In genomic region chr4:7356667-7357295, GRCh38 we compare ENCODE assay signal across 25 cellular contexts.
DNase-seq lines count a peak whose midpoint lies in the region; ATAC-seq and TF ChIP-seq lines count a peak whose summit lies in the region.
"Had no signal": no experiment of that assay in that cellular context is flagged by ENCODE, and none has a peak within 500 bp of the region (broad histone marks: within the 10 kb centered on the region; RNA-seq: fewer than 3 reads in every experiment).

No MANE protein-coding gene starts in this region.

- H2BK120ac ChIP-seq in neuronal stem cell (ENCODE audit: low read depth, low read length): no peak overlapping the region

- H3K4me3 ChIP-seq in neuronal stem cell (ENCODE audit: low read length in 2 of 2): no peak overlapping the region
- H3K4me3 ChIP-seq in upper lobe of right lung: no peak overlapping the region
- no peak overlapping the region for H3K4me3 ChIP-seq in OCI-LY7 (ENCODE audit: low read depth, low read length, poor library complexity, severe bottlenecking)
- H3K4me3 ChIP-seq: HAP-1, Peyer's patch, SK-N-MC had no signal

- no peak for TF ChIP-seq CTCF in glutamatergic neuron (IDR thresholded peaks at IDR 0.05; ENCODE audit: partially characterized antibody, unreplicated experiment)
- no peak for TF ChIP-seq CTCF in upper lobe of right lung (IDR thresholded peaks at IDR 0.05)
- TF ChIP-seq CTCF in OCI-LY7 (conservative IDR thresholded peaks at IDR 0.05; ENCODE audit: low read length): no peak

- no CpG with 5 or more reads among the region's 12 CpGs for WGBS in neuronal stem cell (ENCODE audit: extremely low coverage in 2 of 2, insufficient read length in 2 of 2, insufficient replicate concordance in 1 of 2), 2 donors

- H3K27me3 ChIP-seq in neuronal stem cell (ENCODE audit: control insufficient read depth in 3 of 3, insufficient read depth in 3 of 3, low read depth in 1 of 3, low read length in 3 of 3): peaks cover 0 to 3% (median 0%) of the 10 kb centered on the region in 3 experiments
- H3K27me3 ChIP-seq in upper lobe of right lung: no peaks in the 10 kb centered on the region
- H3K27me3 ChIP-seq: Peyer's patch had no signal

- H3K27me3 Mint-ChIP-seq in stimulated activated naive CD8-positive, alpha-beta T cell treated with anti-CD3 and anti-CD28 coated beads, Interleukin-15, amount 100 ng/mL, for 72 hours: peaks cover 15% of the 10 kb centered on the region
- H3K27me3 Mint-ChIP-seq in glutamatergic neuron (ENCODE audit: unreplicated experiment) (peaks cover 3% of the 10 kb centered on the region), immature natural killer cell (ENCODE audit: low read depth in 3 of 3) (peaks cover 0 to 5% (median 2%) of the 10 kb centered on the region in 3 donors)

- no peak overlapping the region for H3K14ac ChIP-seq in neuronal stem cell (ENCODE audit: low read length)

- H2AK5ac ChIP-seq in neuronal stem cell (ENCODE audit: low read depth, low read length): peak overlapping the region; percentile 49

- no peak overlapping the region for H3K23ac ChIP-seq in neuronal stem cell (ENCODE audit: low read depth, low read length, poor library complexity)

- peak overlapping the region in 1 of 2 donors; percentile 19 for H3K27ac Mint-ChIP-seq in stimulated activated naive CD8-positive, alpha-beta T cell treated with anti-CD3 and anti-CD28 coated beads, Interleukin-15, amount 100 ng/mL, for 72 hours
- no peak overlapping the region for H3K27ac Mint-ChIP-seq in glutamatergic neuron (ENCODE audit: unreplicated experiment)
- H3K27ac Mint-ChIP-seq in immature natural killer cell: no peak overlapping the region
- H3K27ac Mint-ChIP-seq: CD4-positive, alpha-beta T cell; HFFc6 had no signal

- no peaks in the 10 kb centered on the region for H3K79me2 ChIP-seq in OCI-LY7 (ENCODE audit: insufficient read depth, low read depth, low read length)

- H2BK5ac ChIP-seq in neuronal stem cell (ENCODE audit: low read length): no peak overlapping the region

- no peaks in the 10 kb centered on the region for H4K20me1 ChIP-seq in OCI-LY7 (ENCODE audit: insufficient read depth, low read length)

- no peak overlapping the region for H3K27ac ChIP-seq in neuronal stem cell (replicated peaks; ENCODE audit: low read length)
- H3K27ac ChIP-seq in upper lobe of right lung: no peak overlapping the region
- no peak overlapping the region for H3K27ac ChIP-seq in OCI-LY7 (ENCODE audit: low read depth, low read length, poor library complexity, severe bottlenecking)
- H3K27ac ChIP-seq: Peyer's patch, SK-N-MC had no signal

- H3K9me3 ChIP-seq in neuronal stem cell (replicated peaks in 1 of 2; ENCODE audit: control insufficient read depth in 2 of 2, insufficient read depth in 1 of 2, low read depth in 1 of 2, low read length in 2 of 2) (no peaks in the 10 kb centered on the region), upper lobe of right lung (no peaks in the 10 kb centered on the region), OCI-LY7 (ENCODE audit: low read length) (no peaks in the 10 kb centered on the region)
- H3K9me3 ChIP-seq: HAP-1, Peyer's patch had no signal

- POLR2A ChIA-PET in OCI-LY7 (lab: Charles Lee): interaction anchor here (0.6 kb wide), 1 partner anchor 458 kb away, joined by 4 read pairs; no protein-coding TSS in a partner anchor

- H4K91ac ChIP-seq in neuronal stem cell (ENCODE audit: low read depth, low read length, poor library complexity): no peak overlapping the region

- BruUV-seq in OCI-LY7 (replicated peaks; lab: Mats Ljungman, UMichigan): no TSS peak

- H2AFZ ChIP-seq in neuronal stem cell (ENCODE audit: low read length): no peak overlapping the region
- no peak overlapping the region for H2AFZ ChIP-seq in OCI-LY7 (ENCODE audit: low read length)

- no peak for DNase-seq in stimulated activated naive CD8-positive, alpha-beta T cell treated with anti-CD3 and anti-CD28 coated beads, Interleukin-15, Interleukin-2, amounts not matched to agents 100 U/mL and 50 U/mL, for 24 hours
- no peak for DNase-seq in stimulated activated naive CD8-positive, alpha-beta T cell treated with anti-CD3 and anti-CD28 coated beads, Interleukin-15, amount 100 ng/mL, for 72 hours
- DNase-seq in glutamatergic neuron: no peak
- DNase-seq in neuronal stem cell (ENCODE audit: low spot score): no peak
- peak; percentile 54 for DNase-seq in upper lobe of right lung
- no peak for DNase-seq in OCI-LY7 (ENCODE audit: low spot score)
- DNase-seq in immature natural killer cell: no peak
- no peak for DNase-seq in OCI-M2 (lab: John Stamatoyannopoulos, UW; ENCODE audit: unreplicated experiment)
- DNase-seq: 8988T; ACHN; CD4-positive, alpha-beta T cell; COR-L47; DMS53; GOT3; HFFc6; IMR-90; KG1; MM.1S; NCI-H2029 treated with DMSO at 0.1 percent for 48 hours; NCI-H446 treated with DMSO at 0.1 percent for 48 hours; NCI-H526 treated with DMSO at 0.1 percent for 48 hours; Peyer's patch; SIG-M5 had no signal

- peak overlapping the region; percentile 34 for H3K18ac ChIP-seq in neuronal stem cell (ENCODE audit: low read length)

- peak overlapping the region; percentile 70 for H2BK15ac ChIP-seq in neuronal stem cell (ENCODE audit: low read length)

- intact Hi-C loops in upper lobe of right lung (cut with DNase I) (no loop called here), OCI-LY7 (cut with micrococcal nuclease; ENCODE audit: unreplicated experiment) (no loop called here)

- H3K4me2 ChIP-seq in neuronal stem cell (ENCODE audit: insufficient read depth, low read length, poor library complexity, severe bottlenecking) (no peak overlapping the region), OCI-LY7 (ENCODE audit: low read length) (no peak overlapping the region)

- H3K9me3 Mint-ChIP-seq in stimulated activated naive CD8-positive, alpha-beta T cell treated with anti-CD3 and anti-CD28 coated beads, Interleukin-15, amount 100 ng/mL, for 72 hours: no peaks in the 10 kb centered on the region
- H3K9me3 Mint-ChIP-seq in glutamatergic neuron (ENCODE audit: unreplicated experiment) (no peaks in the 10 kb centered on the region), immature natural killer cell (no peaks in the 10 kb centered on the region)
- H3K9me3 Mint-ChIP-seq: CD4-positive, alpha-beta T cell; HFFc6 had no signal

- no peaks in the 10 kb centered on the region for H3K36me3 Mint-ChIP-seq in glutamatergic neuron (ENCODE audit: unreplicated experiment)
- H3K36me3 Mint-ChIP-seq in immature natural killer cell: no peaks in the 10 kb centered on the region

- CTCF ChIA-PET in OCI-LY7 (lab: Charles Lee; ENCODE audit: unreplicated experiment): no interaction called here

- H3K4ac ChIP-seq in neuronal stem cell (ENCODE audit: low read length): no peak overlapping the region

- H3K9ac ChIP-seq in neuronal stem cell (ENCODE audit: low read depth, low read length, poor library complexity): no peak overlapping the region

- H3K4me1 Mint-ChIP-seq in stimulated activated naive CD8-positive, alpha-beta T cell treated with anti-CD3 and anti-CD28 coated beads, Interleukin-15, amount 100 ng/mL, for 72 hours: no peaks in the 10 kb centered on the region
- H3K4me1 Mint-ChIP-seq in glutamatergic neuron (ENCODE audit: low read depth, unreplicated experiment) (peaks cover 28% of the 10 kb centered on the region), immature natural killer cell (no peaks in the 10 kb centered on the region)

- peak; percentile 33 for ATAC-seq in stimulated activated naive CD8-positive, alpha-beta T cell treated with anti-CD3 and anti-CD28 coated beads, Interleukin-15, Interleukin-2, amounts not matched to agents 100 U/mL and 50 U/mL, for 24 hours
- ATAC-seq in stimulated activated naive CD8-positive, alpha-beta T cell treated with anti-CD3 and anti-CD28 coated beads, Interleukin-15, amount 100 ng/mL, for 72 hours: no peak
- no peak for ATAC-seq in upper lobe of right lung

- H3K79me1 ChIP-seq in neuronal stem cell (ENCODE audit: low read depth, low read length): no peaks in the 10 kb centered on the region

- peaks cover 0 to 15% of the 10 kb centered on the region in 2 donors for H3K4me1 ChIP-seq in neuronal stem cell (ENCODE audit: control insufficient read depth in 2 of 2, insufficient read depth in 1 of 2, low read depth in 1 of 2, low read length in 2 of 2)
- H3K4me1 ChIP-seq in upper lobe of right lung: peaks cover 3% of the 10 kb centered on the region
- H3K4me1 ChIP-seq in OCI-LY7 (ENCODE audit: insufficient read depth, low read length, poor library complexity, severe bottlenecking): no peaks in the 10 kb centered on the region
- H3K4me1 ChIP-seq: HAP-1, Peyer's patch had no signal

- no peaks in the 10 kb centered on the region for H3K9me2 ChIP-seq in OCI-LY7 (ENCODE audit: insufficient read depth, low read length)

- no peak overlapping the region for H4K8ac ChIP-seq in neuronal stem cell (ENCODE audit: low read depth, low read length)

- no peak overlapping the region for H3K4me3 Mint-ChIP-seq in stimulated activated naive CD8-positive, alpha-beta T cell treated with anti-CD3 and anti-CD28 coated beads, Interleukin-15, amount 100 ng/mL, for 72 hours
- peak overlapping the region; percentile 20 for H3K4me3 Mint-ChIP-seq in glutamatergic neuron (ENCODE audit: unreplicated experiment)
- H3K4me3 Mint-ChIP-seq in immature natural killer cell: no peak overlapping the region
- H3K4me3 Mint-ChIP-seq: CD4-positive, alpha-beta T cell; HFFc6 had no signal

- H3K36me3 ChIP-seq in neuronal stem cell (replicated peaks in 1 of 2; ENCODE audit: control insufficient read depth in 2 of 2, insufficient read depth in 2 of 2, low read length in 2 of 2) (no peaks in the 10 kb centered on the region), upper lobe of right lung (no peaks in the 10 kb centered on the region), OCI-LY7 (ENCODE audit: insufficient read depth, low read length) (no peaks in the 10 kb centered on the region)
- H3K36me3 ChIP-seq: HAP-1, Peyer's patch had no signal

- H2BK12ac ChIP-seq in neuronal stem cell (ENCODE audit: low read length): no peak overlapping the region
